24 cellular contexts compared by ENCODE assay signal in genomic region chr12:85658236-85658635, GRCh38.
"Had no signal": no experiment of that assay in that cellular context is flagged by ENCODE, and none has a peak within 500 bp of the region (broad histone marks: within the 10 kb centered on the region; RNA-seq: fewer than 3 reads in every experiment).

No MANE protein-coding gene starts in this region.

- H3K4me1 ChIP-seq: neural progenitor cell, parathyroid adenoma, psoas muscle, right lobe of liver, sigmoid colon, suprapubic skin, testis, tibial artery, transverse colon, upper lobe of right lung, uterus had no signal

- H3K36me3 ChIP-seq: neural progenitor cell, ovary, right lobe of liver, sigmoid colon, suprapubic skin, tibial artery, transverse colon, upper lobe of right lung, uterus had no signal

- H3K27me3 ChIP-seq: neural progenitor cell, ovary, right lobe of liver, sigmoid colon, suprapubic skin, testis, tibial artery, transverse colon, upper lobe of right lung, uterus had no signal

- H3K27ac ChIP-seq: neural progenitor cell, ovary, parathyroid adenoma, psoas muscle, right lobe of liver, sigmoid colon, suprapubic skin, testis, tibial artery, transverse colon, upper lobe of right lung, uterus had no signal

- H3K4me3 ChIP-seq: neural progenitor cell, ovary, psoas muscle, right lobe of liver, sigmoid colon, suprapubic skin, testis, tibial artery, transverse colon, upper lobe of right lung, uterus had no signal

- DNase-seq: natural killer cell; occipital lobe; ovary; posterior cingulate gyrus; psoas muscle; right cardiac atrium; right lobe of liver; sigmoid colon; stimulated activated CD4-positive, alpha-beta T cell treated with anti-CD3 and anti-CD28 coated beads, Interleukin-15, amount 100 ng/mL, for 24 hours; stimulated activated CD4-positive, alpha-beta T cell treated with anti-CD3 and anti-CD28 coated beads, Interleukin-2, amount 100 ng/mL, for 24 hours; stimulated activated CD4-positive, alpha-beta T cell treated with anti-CD3 and anti-CD28 coated beads, Interleukin-2, amount 100 ng/mL, for 48 hours; stimulated activated CD4-positive, alpha-beta T cell treated with anti-CD3 and anti-CD28 coated beads, Interleukin-4, amount 100 ng/mL, for 24 hours; stimulated activated naive CD4-positive, alpha-beta T cell; stimulated activated naive CD8-positive, alpha-beta T cell treated with anti-CD3 and anti-CD28 coated beads, Interleukin-15, amount 100 ng/mL, for 72 hours; stimulated activated naive CD8-positive, alpha-beta T cell treated with anti-CD3 and anti-CD28 coated beads, Interleukin-15, Interleukin-2, amounts not matched to agents 100 U/mL and 50 U/mL, for 24 hours; substantia nigra; testis; tibial artery; transverse colon; upper lobe of right lung; uterus had no signal

- H3K9me3 ChIP-seq: ovary, psoas muscle, right lobe of liver, sigmoid colon, suprapubic skin, testis, transverse colon, upper lobe of right lung, uterus had no signal
